Comparison of ENCODE assay signal across 23 cellular contexts in genomic region chr6:36506617-36507016, GRCh38. TPM values are rescaled to one million over a fixed set of nuclear protein-coding genes. Genes with fewer than 3 reads are reported as not detected.
DNase-seq lines count a peak whose midpoint lies in the region; ATAC-seq, FAIRE-seq and TF ChIP-seq lines count a peak whose summit lies in the region.
"Had no signal": no experiment of that assay in that cellular context is flagged by ENCODE, and none has a peak within 500 bp of the region (broad histone marks: within the 10 kb centered on the region; RNA-seq: fewer than 3 reads in every experiment).

No MANE protein-coding gene starts in this region.

- no peaks in the 10 kb centered on the region for H3K27me3 ChIP-seq in endothelial cell of umbilical vein (ENCODE audit: control insufficient read depth in 2 of 2, insufficient read depth in 2 of 2, low read length in 2 of 2)
- no peaks in the 10 kb centered on the region for H3K27me3 ChIP-seq in small intestine (ENCODE audit: control insufficient read depth in 2 of 2, insufficient read depth in 2 of 2, low read length in 2 of 2)
- H3K27me3 ChIP-seq: BLaER1 treated with 17β-estradiol and CSF1 and Interleukin-3, amounts not matched to agents 10 nM and 100 nM had no signal

- H3K4me3 ChIP-seq in endothelial cell of umbilical vein (replicated peaks in 1 of 3; ENCODE audit: insufficient read depth in 1 of 3, low read depth in 1 of 3, low read length in 3 of 3) (no peak overlapping the region), small intestine (ENCODE audit: low read depth in 1 of 2, low read length in 2 of 2) (no peak overlapping the region)
- H3K4me3 ChIP-seq: BLaER1 treated with 17β-estradiol and CSF1 and Interleukin-3, amounts not matched to agents 10 nM and 100 nM; lower lobe of right lung had no signal

- intact Hi-C loops in endothelial cell of umbilical vein (cut with micrococcal nuclease), result no loop called here

- peaks cover 39% of the 10 kb centered on the region for H3K36me3 Mint-ChIP-seq in activated T-cell treated with anti-CD3 and anti-CD28 coated beads, Interleukin-2, amount 50 U/mL, for 4 hours (ENCODE audit: insufficient read depth)
- peaks cover 4% of the 10 kb centered on the region for H3K36me3 Mint-ChIP-seq in IgD-negative memory B cell

- H3K9ac ChIP-seq in endothelial cell of umbilical vein (replicated peaks; ENCODE audit: extremely low read depth, insufficient read depth, low read length), result no peak overlapping the region
- H3K9ac ChIP-seq: BLaER1 treated with 17β-estradiol and CSF1 and Interleukin-3, amounts not matched to agents 10 nM and 100 nM had no signal

- TF ChIP-seq POLR2A in endothelial cell of umbilical vein (IDR thresholded peaks at IDR 0.05; ENCODE audit: low read depth, low read length) (no peak), GM12892 (IDR thresholded peaks at IDR 0.05; ENCODE audit: low read depth, low read length) (no peak)

- dilution Hi-C loops in endothelial cell of umbilical vein (cut with MboI; ENCODE audit: extremely low pct_ligation_motif_present, low sequenced_read_pairs), result no loop called here

- H3K4me2 ChIP-seq in endothelial cell of umbilical vein (ENCODE audit: insufficient read depth, low read length), result no peak overlapping the region
- H3K4me2 ChIP-seq: BLaER1 treated with 17β-estradiol and CSF1 and Interleukin-3, amounts not matched to agents 10 nM and 100 nM had no signal

- peak overlapping the region in 2 of 3 donors; percentile 9 to 59 for H3K27ac Mint-ChIP-seq in IgD-negative memory B cell

- no peak overlapping the region for H2AFZ ChIP-seq in endothelial cell of umbilical vein (ENCODE audit: low read depth, low read length)

- H3K9me1 ChIP-seq in endothelial cell of umbilical vein (replicated peaks; ENCODE audit: control insufficient read depth, extremely low read depth, insufficient read depth, low read length), result no peaks in the 10 kb centered on the region

- ATAC-seq in activated T-cell treated with anti-CD3 and anti-CD28 coated beads, Interleukin-2, amount 50 U/mL, for 4 hours, result peak; percentile 23 to 25
- ATAC-seq: lower lobe of right lung had no signal

- no peaks in the 10 kb centered on the region for H3K4me1 ChIP-seq in endothelial cell of umbilical vein (ENCODE audit: control insufficient read depth, extremely low read depth, insufficient read depth, low read length)
- peaks cover 4 to 10% of the 10 kb centered on the region in 2 donors for H3K4me1 ChIP-seq in small intestine (ENCODE audit: control insufficient read depth in 2 of 2, insufficient read depth in 1 of 2, low read depth in 1 of 2, low read length in 1 of 2)
- H3K4me1 ChIP-seq: BLaER1 treated with 17β-estradiol and CSF1 and Interleukin-3, amounts not matched to agents 10 nM and 100 nM; lower lobe of right lung had no signal

- no peaks in the 10 kb centered on the region for H3K9me3 ChIP-seq in endothelial cell of umbilical vein (replicated peaks; ENCODE audit: control insufficient read depth, insufficient read depth, low read length)
- no peaks in the 10 kb centered on the region for H3K9me3 ChIP-seq in small intestine (ENCODE audit: control insufficient read depth, low read depth)
- H3K9me3 ChIP-seq: lower lobe of right lung had no signal

- H3K79me2 ChIP-seq in endothelial cell of umbilical vein (ENCODE audit: control insufficient read depth, insufficient read depth, low read length), result no peaks in the 10 kb centered on the region

- 11 to 52% (median 35%) methylated on average over 2 of the region's 2 CpGs for WGBS in small intestine, 3 donors

- H3K27me3 Mint-ChIP-seq in activated T-cell treated with anti-CD3 and anti-CD28 coated beads, Interleukin-2, amount 50 U/mL, for 4 hours (ENCODE audit: low read depth), result no peaks in the 10 kb centered on the region
- no peaks in the 10 kb centered on the region for H3K27me3 Mint-ChIP-seq in IgD-negative memory B cell
- H3K27me3 Mint-ChIP-seq: naive B cell had no signal

- FAIRE-seq in endothelial cell of umbilical vein (lab: Jason Lieb, UNC) (peak; percentile 15), small intestine (lab: Jason Lieb, UNC) (no peak), GM12892 (lab: Jason Lieb, UNC) (no peak)

- H3K27ac ChIP-seq in endothelial cell of umbilical vein (ENCODE audit: insufficient read depth, low read depth, low read length) (no peak overlapping the region), small intestine (ENCODE audit: low read depth in 1 of 2, low read length in 1 of 2) (no peak overlapping the region)
- H3K27ac ChIP-seq: BLaER1 treated with 17β-estradiol and CSF1 and Interleukin-3, amounts not matched to agents 10 nM and 100 nM; lower lobe of right lung had no signal

- peak overlapping the region; percentile 10 for H3K4me3 Mint-ChIP-seq in activated T-cell treated with anti-CD3 and anti-CD28 coated beads, Interleukin-2, amount 50 U/mL, for 4 hours
- no peak overlapping the region for H3K4me3 Mint-ChIP-seq in IgD-negative memory B cell

- H3K9me3 Mint-ChIP-seq in activated T-cell treated with anti-CD3 and anti-CD28 coated beads, Interleukin-2, amount 50 U/mL, for 4 hours, result no peaks in the 10 kb centered on the region
- H3K9me3 Mint-ChIP-seq in IgD-negative memory B cell, result no peaks in the 10 kb centered on the region
- H3K9me3 Mint-ChIP-seq: naive B cell had no signal

- no peaks in the 10 kb centered on the region for H4K20me1 ChIP-seq in endothelial cell of umbilical vein (replicated peaks; ENCODE audit: control insufficient read depth, extremely low read depth, insufficient read depth, low read length)

- CTCF ChIA-PET in endothelial cell of umbilical vein (lab: Charles Lee), result no interaction called here

- no TSS peak for BruUV-seq in endothelial cell of umbilical vein (replicated peaks; lab: Mats Ljungman, UMichigan)

- H3K4me1 Mint-ChIP-seq in activated T-cell treated with anti-CD3 and anti-CD28 coated beads, Interleukin-2, amount 50 U/mL, for 4 hours (ENCODE audit: low read depth), result peaks cover 39% of the 10 kb centered on the region
- H3K4me1 Mint-ChIP-seq in IgD-negative memory B cell, result peaks cover 4 to 6% (median 4%) of the 10 kb centered on the region in 3 donors
- H3K4me1 Mint-ChIP-seq: naive B cell had no signal

- POLR2A ChIA-PET in endothelial cell of umbilical vein (lab: Charles Lee), result no interaction called here

- peaks cover 12% of the 10 kb centered on the region in 2 experiments for H3K36me3 ChIP-seq in endothelial cell of umbilical vein (ENCODE audit: control insufficient read depth in 2 of 2, extremely low read depth in 1 of 2, insufficient read depth in 2 of 2, low read length in 2 of 2)
- H3K36me3 ChIP-seq in small intestine (ENCODE audit: control insufficient read depth in 2 of 2, insufficient read depth in 2 of 2, low read length in 2 of 2), result peaks cover 1 to 8% of the 10 kb centered on the region in 2 donors

- no peak for TF ChIP-seq CTCF in endothelial cell of umbilical vein (IDR thresholded peaks at IDR 0.05; ENCODE audit: extremely low read depth in 1 of 2, insufficient read depth in 1 of 2, low read depth in 1 of 2, low read length in 2 of 2)

- DNase-seq in activated T-cell treated with anti-CD3 and anti-CD28 coated beads, Interleukin-2, amount 50 U/mL, for 4 hours, result no peak
- no peak for DNase-seq in activated T-cell treated with anti-CD3 and anti-CD28 coated beads, Interleukin-2, amount 50 U/mL, for 48 hours
- DNase-seq in endothelial cell of umbilical vein (ENCODE audit: low read depth, low spot score), result no peak
- DNase-seq in small intestine, result peak; percentile 70
- DNase-seq in GM12892 (ENCODE audit: insufficient read length), result no peak
- DNase-seq in SIG-M5 (lab: John Stamatoyannopoulos, UW), result no peak
- DNase-seq in HT-29 (ENCODE audit: low spot score), result no peak
- DNase-seq: activated CD8-positive, alpha-beta memory T cell treated with anti-CD3 and anti-CD28 coated beads for 24 hours; aorta; DMS153; effector CD8-positive, alpha-beta T cell; GDM1; GOT3; lower lobe of right lung; naive B cell; NCI-H1105; NCI-H524 treated with DMSO at 0.1 percent for 48 hours; posterior cingulate gyrus; SHP77; stimulated activated CD4-positive, alpha-beta T cell treated with anti-CD3 and anti-CD28 coated beads, Interleukin-1b, Interleukin-23, amount 100 ng/mL, for 48 hours; T-helper 1 cell had no signal

TF ChIP-seq in endothelial cell of umbilical vein, 7 proteins besides CTCF, POLR2A, EP300 and RAD21:
- TF ChIP-seq POLR2AphosphoS5 (IDR thresholded peaks at IDR 0.05; ENCODE audit: insufficient read depth, low read depth, low read length) (no peak), JUN (IDR thresholded peaks at IDR 0.05; ENCODE audit: borderline replicate concordance, insufficient read depth, insufficient read length, low read depth) (no peak), EZH2 (IDR thresholded peaks at IDR 0.05; ENCODE audit: borderline replicate concordance, low read depth, low read length, severe bottlenecking) (no peak), FOS (IDR thresholded peaks at IDR 0.05; ENCODE audit: borderline replicate concordance, insufficient read depth, low read length) (no peak), GATA2 (IDR thresholded peaks at IDR 0.05; ENCODE audit: insufficient read depth, insufficient read length, low read depth, low read length) (no peak), MAX (IDR thresholded peaks at IDR 0.05; ENCODE audit: insufficient read depth, insufficient read length) (no peak), MYC (IDR thresholded peaks at IDR 0.05; ENCODE audit: low read depth, low read length) (no peak)
TF ChIP-seq in endothelial cell of umbilical vein: peak in this region for 0.

RNA-seq across cellular contexts. Expression of gene STK38, which starts 40.7 kb away (rescaled TPM):
- 10 to 100 TPM; 14.2 to 16.6 (median 16.1) TPM for total RNA-seq in activated T-cell treated with anti-CD3 and anti-CD28 coated beads, Interleukin-2, amount 50 U/mL, for 4 hours
- polyA plus RNA-seq in IgD-negative memory B cell (61.6 TPM), endothelial cell of umbilical vein (10.1 and 10.2 TPM in 2 replicates), small intestine (10 to 100 TPM; 27.6 to 52.1 (median 34.0) TPM)
- total RNA-seq in endothelial cell of umbilical vein, result 26.9 and 30.3 TPM in 2 replicates
- polyA plus RNA-seq in endothelial cell of umbilical vein (2011; cell fraction: cytosol; rRNA removed), result 12.0 and 12.3 TPM in 2 replicates
- polyA plus RNA-seq in endothelial cell of umbilical vein (2011; cell fraction: nucleus; rRNA removed), result 34.5 and 41.1 TPM in 2 replicates
- polyA plus RNA-seq in endothelial cell of umbilical vein (2012), result 18.6 and 24.8 TPM in 2 replicates
- polyA minus RNA-seq in endothelial cell of umbilical vein, result 11.3 and 12.7 TPM in 2 replicates
- polyA minus RNA-seq in endothelial cell of umbilical vein (2011; cell fraction: cytosol; rRNA and poly(A)+ RNA removed), result 11.2 TPM
- 11.1 and 15.0 TPM in 2 replicates for polyA minus RNA-seq in endothelial cell of umbilical vein (2011; cell fraction: nucleus; rRNA and poly(A)+ RNA removed)
- polyA plus RNA-seq in GM12892 (2012; ENCODE audit: missing spikeins), result 13.9 TPM
- 6.5 and 8.1 TPM in 2 replicates for total RNA-seq in HT-29 (2014; rRNA removed; shearing (Covaris generic))
